Comparison of ENCODE assay signal across 8 cellular contexts in genomic region chr2:10722252-10722825, GRCh38. TPM values are rescaled to one million over a fixed set of nuclear protein-coding genes. Genes with fewer than 3 reads are reported as not detected.
DNase-seq lines count a peak whose midpoint lies in the region; ATAC-seq and TF ChIP-seq lines count a peak whose summit lies in the region.
"Had no signal": no experiment of that assay in that cellular context is flagged by ENCODE, and none has a peak within 500 bp of the region (broad histone marks: within the 10 kb centered on the region; RNA-seq: fewer than 3 reads in every experiment).

No MANE protein-coding gene starts in this region.

- no peak overlapping the region for H3K56ac ChIP-seq in H9 (ENCODE audit: insufficient read length, low read depth, low read length)

- H3K9ac ChIP-seq in H9 (ENCODE audit: extremely low read depth, insufficient read length, low read length), result no peak overlapping the region

- H3K4me1 Mint-ChIP-seq in H9 (peaks cover 12 to 15% of the 10 kb centered on the region in 2 experiments), T-cell (peaks cover 0 to 18% (median 16%) of the 10 kb centered on the region in 3 donors)

- no peak overlapping the region for H3T11ph ChIP-seq in H9 (ENCODE audit: low read length)

- ATAC-seq in T-cell (replicated peaks in 1 of 4), result no peak

- CTCF ChIA-PET in T-cell (lab: Charles Lee), result interaction anchor here in 1 of 2 donors (0.5 kb wide), 1 partner anchor 575 kb away, joined by 3 read pairs; no protein-coding TSS in a partner anchor

- peaks cover 36% of the 10 kb centered on the region for H3K27me3 ChIP-seq in H9 (ENCODE audit: insufficient read depth, low read length)

- POLR2A ChIA-PET in T-cell (lab: Charles Lee), result no interaction called here

- H3K27ac Mint-ChIP-seq in H9 (no peak overlapping the region), T-cell (no peak overlapping the region)

- H2BK120ac ChIP-seq in H9 (ENCODE audit: low read depth, low read length, poor library complexity, severe bottlenecking), result no peak overlapping the region

- H3K14ac ChIP-seq in H9 (ENCODE audit: insufficient read depth, low read length), result no peak overlapping the region

- H3K9me3 Mint-ChIP-seq in H9 (peaks cover 0 to 6% of the 10 kb centered on the region in 2 experiments; a peak in 2 of 5 replicates), T-cell (no peaks in the 10 kb centered on the region)

- H2BK20ac ChIP-seq in H9 (ENCODE audit: low read depth, low read length, poor library complexity, severe bottlenecking), result no peak overlapping the region

- no peaks in the 10 kb centered on the region for H3K4me1 ChIP-seq in H9 (ENCODE audit: insufficient read depth, low read length)

- no peak overlapping the region for H4K91ac ChIP-seq in H9 (ENCODE audit: insufficient read length, low read depth, low read length)

- H3K4ac ChIP-seq in H9 (ENCODE audit: low read depth, low read length), result no peak overlapping the region

- H3K9me3 ChIP-seq in H9 (ENCODE audit: control insufficient read depth, low read depth, low read length) (no peaks in the 10 kb centered on the region), iPS-18c (ENCODE audit: control insufficient read depth, insufficient read depth, low read length) (no peaks in the 10 kb centered on the region)

- H3K4me3 ChIP-seq in iPS-18c (ENCODE audit: insufficient read depth, low read depth, low read length), result peak overlapping the region; percentile 65; the same call in 1 of the 2 replicates
- H3K4me3 ChIP-seq in skin epidermis, result peak overlapping the region in 6 of 7 experiments; percentile 14 to 47 (median 31)

- H2BK15ac ChIP-seq in H9 (ENCODE audit: low read depth, low read length), result no peak overlapping the region

- H2BK12ac ChIP-seq in H9 (ENCODE audit: insufficient read length, low read depth, low read length), result no peak overlapping the region

- WGBS in H9 (ENCODE audit: extremely low coverage, insufficient read length, low lambda C conversion rate), result no CpG with 5 or more reads among the region's 7 CpGs

- no peak overlapping the region for H2AFZ ChIP-seq in H9 (ENCODE audit: low read length)

- H3K27me3 Mint-ChIP-seq in H9 (ENCODE audit: low read depth) (peaks cover 93% of the 10 kb centered on the region), T-cell (peaks cover 38 to 58% of the 10 kb centered on the region in 2 donors)

- H3K4me3 Mint-ChIP-seq in H9 (peak overlapping the region; percentile 67 to 86), T-cell (peak overlapping the region; percentile 42 to 51 (median 51))

- H3K27ac ChIP-seq in H9 (ENCODE audit: insufficient read length, low read depth, low read length) (no peak overlapping the region), skin epidermis (peak overlapping the region in 1 of 21 experiments; percentile 67)

- TF ChIP-seq CTCF in H9 (conservative IDR thresholded peaks at IDR 0.05), result no peak

- H4K5ac ChIP-seq in H9 (ENCODE audit: insufficient read length, low read depth, low read length), result no peak overlapping the region

- DNase-seq in H9 (no peak), T-cell (no peak), NCI-H146 treated with DMSO at 0.1 percent for 48 hours (lab: John Stamatoyannopoulos, UW; ENCODE audit: unreplicated experiment) (no peak), NCI-H128 (lab: John Stamatoyannopoulos, UW; ENCODE audit: unreplicated experiment) (no peak), NCI-H526 treated with DMSO at 0.1 percent for 48 hours (lab: John Stamatoyannopoulos, UW) (no peak)
- DNase-seq: Karpas-422 had no signal

- H3K36me3 Mint-ChIP-seq in H9 (ENCODE audit: insufficient read depth in 1 of 3, low read depth in 3 of 3) (no peaks in the 10 kb centered on the region; a peak in 2 of 7 replicates), T-cell (no peaks in the 10 kb centered on the region)

- H4K20me1 ChIP-seq in H9 (ENCODE audit: control insufficient read depth, insufficient read depth, insufficient read length), result no peaks in the 10 kb centered on the region

- no peak overlapping the region for H3K23ac ChIP-seq in H9 (ENCODE audit: insufficient read length, low read depth, low read length)

- no peak overlapping the region for H4K8ac ChIP-seq in H9 (replicated peaks; ENCODE audit: insufficient read length, low read depth, low read length)

- H3K79me2 ChIP-seq in H9 (ENCODE audit: insufficient read depth, low read length), result no peaks in the 10 kb centered on the region

- H3K23me2 ChIP-seq in H9 (ENCODE audit: insufficient read length, low read depth, low read length, poor library complexity, severe bottlenecking), result peaks cover 10% of the 10 kb centered on the region

- no peak overlapping the region for H3K18ac ChIP-seq in H9 (ENCODE audit: insufficient read length, low read depth, low read length)

- H2AK5ac ChIP-seq in H9 (ENCODE audit: insufficient read length, low read length), result no peak overlapping the region

- H3K79me1 ChIP-seq in H9 (ENCODE audit: insufficient read depth, low read depth, low read length, poor library complexity, severe bottlenecking), result no peaks in the 10 kb centered on the region

- H2BK5ac ChIP-seq in H9 (ENCODE audit: insufficient read length, low read length), result no peak overlapping the region

- H3K4me2 ChIP-seq in H9 (ENCODE audit: insufficient read depth, insufficient read length, low read length), result peak overlapping the region; percentile 57

RNA-seq across cellular contexts. Expression of gene ATP6V1C2, which starts 0.9 kb away (rescaled TPM):
- total RNA-seq in H9 (2021) (0.72 and 1.2 TPM in 2 replicates), T-cell (under 1 TPM in 1 of 5 donors, not detected in 4; 0.36 TPM)

RNA-seq across cellular contexts. Expression of gene NOL10, which starts 32.6 kb away (rescaled TPM):
- 39.0 and 42.4 TPM in 2 replicates for total RNA-seq in H9 (2021)
- total RNA-seq in T-cell, result 10 to 100 TPM; 18.4 to 26.0 (median 20.7) TPM
